ENCODE assay signal across 15 cellular contexts in the genomic region with DNA sequence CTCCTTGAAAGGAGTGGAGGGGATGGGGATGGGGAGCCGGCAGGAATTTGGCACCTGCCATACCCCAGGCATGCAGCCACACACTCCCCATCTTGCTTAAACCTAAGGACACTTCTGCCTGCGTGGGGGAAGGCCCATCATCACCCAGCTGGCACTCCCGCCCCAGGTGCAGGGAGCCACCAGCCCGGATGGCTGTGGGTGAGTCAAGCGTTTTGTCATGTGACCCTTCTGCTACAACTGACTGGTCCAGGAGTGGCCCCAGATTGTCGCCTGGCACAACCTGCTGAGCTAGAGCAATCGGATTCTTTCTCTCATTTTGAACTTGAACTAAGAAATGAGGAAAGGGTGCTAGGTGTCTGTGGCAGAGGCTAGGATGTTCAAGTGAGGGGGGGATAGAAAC.
DNase-seq lines count a peak whose midpoint lies in the region; ATAC-seq and TF ChIP-seq lines count a peak whose summit lies in the region.
"Had no signal": no experiment of that assay in that cellular context is flagged by ENCODE, and none has a peak within 500 bp of the region (broad histone marks: within the 10 kb centered on the region; RNA-seq: fewer than 3 reads in every experiment).

No MANE protein-coding gene starts in this region.

- no peak for TF ChIP-seq POLR2A in gastrocnemius medialis (IDR thresholded peaks at IDR 0.05)

- H3K4me2 ChIP-seq in OCI-LY1 (ENCODE audit: low read length) = no peak overlapping the region
- no peak overlapping the region for H3K4me2 ChIP-seq in SK-N-SH

- ATAC-seq in GM18868 (IDR thresholded peaks at IDR 0.05; ENCODE audit: unreplicated experiment) = peak; percentile 69
- ATAC-seq in gastrocnemius medialis = no peak
- ATAC-seq in natural killer cell = no peak
- ATAC-seq in HG02588 (IDR thresholded peaks at IDR 0.05; ENCODE audit: unreplicated experiment) = no peak

- TF ChIP-seq EP300 in SK-N-SH (IDR thresholded peaks at IDR 0.05; ENCODE audit: borderline replicate concordance in 1 of 2, low read depth in 1 of 2, low read length in 1 of 2) = no peak

- H3K4me1 ChIP-seq in OCI-LY1 (ENCODE audit: insufficient read depth, low read length, severe bottlenecking) (peaks cover 67% of the 10 kb centered on the region), SK-N-SH (ENCODE audit: control insufficient read depth in 1 of 2, insufficient read depth in 2 of 2, low read depth in 1 of 2, low read length in 1 of 2) (peaks cover 0 to under 1% of the 10 kb centered on the region in 2 experiments; a peak in 1 of 4 replicates), gastrocnemius medialis (no peaks in the 10 kb centered on the region)
- H3K4me1 ChIP-seq: Peyer's patch had no signal

- H3K9me2 ChIP-seq in OCI-LY1 (ENCODE audit: low read depth, low read length) (no peaks in the 10 kb centered on the region), SK-N-SH (no peaks in the 10 kb centered on the region)

- no peak for TF ChIP-seq RAD21 in SK-N-SH (IDR thresholded peaks at IDR 0.05; ENCODE audit: low read length)

- CTCF ChIA-PET in SK-N-SH (lab: Yijun Ruan, JAX) = no interaction called here

- no peak overlapping the region for H3K4me3 ChIP-seq in OCI-LY1 (ENCODE audit: low read depth, low read length, poor library complexity, severe bottlenecking)
- H3K4me3 ChIP-seq in SK-N-SH (ENCODE audit: low read depth in 2 of 2, low read length in 1 of 2) = no peak overlapping the region
- H3K4me3 ChIP-seq in gastrocnemius medialis = no peak overlapping the region
- H3K4me3 ChIP-seq: Peyer's patch had no signal

- H3K9me3 Mint-ChIP-seq in natural killer cell = no peaks in the 10 kb centered on the region

- TF ChIP-seq CTCF in OCI-LY1 (IDR thresholded peaks at IDR 0.05; ENCODE audit: low read length) (no peak), SK-N-SH (IDR thresholded peaks at IDR 0.05) (no peak), gastrocnemius medialis (IDR thresholded peaks at IDR 0.05 in 4 of 5, conservative IDR thresholded peaks at IDR 0.05 in 1 of 5) (no peak), natural killer cell (IDR thresholded peaks at IDR 0.05) (no peak)

- H3K9ac ChIP-seq in OCI-LY1 (ENCODE audit: low read length) (no peak overlapping the region; the same call in 1 of the 2 replicates), SK-N-SH (no peak overlapping the region)

- WGBS in SK-N-SH (ENCODE audit: low lambda C conversion rate) = 13% methylated on average over 2 of the region's 7 CpGs

- POLR2A ChIA-PET in SK-N-SH (lab: Yijun Ruan, JAX) = no interaction called here

- no peaks in the 10 kb centered on the region for H3K36me3 Mint-ChIP-seq in natural killer cell

- no peaks in the 10 kb centered on the region for H3K4me1 Mint-ChIP-seq in natural killer cell

- H3K36me3 ChIP-seq in OCI-LY1 (ENCODE audit: insufficient read depth, low read length) (peaks cover 6% of the 10 kb centered on the region; the same call in 1 of the 2 replicates), SK-N-SH (replicated peaks in 1 of 2; ENCODE audit: control insufficient read depth in 1 of 2, insufficient read depth in 2 of 2, low read length in 1 of 2) (no peaks in the 10 kb centered on the region), gastrocnemius medialis (no peaks in the 10 kb centered on the region)
- H3K36me3 ChIP-seq: Peyer's patch had no signal

- H3K9me3 ChIP-seq in OCI-LY1 (ENCODE audit: low read length) (peaks cover 3% of the 10 kb centered on the region; the same call in 1 of the 2 replicates), SK-N-SH (no peaks in the 10 kb centered on the region), gastrocnemius medialis (no peaks in the 10 kb centered on the region)
- H3K9me3 ChIP-seq: Peyer's patch had no signal

- no peak overlapping the region for H3K27ac Mint-ChIP-seq in natural killer cell

- intact Hi-C loops in gastrocnemius medialis (cut with DNase I; ENCODE audit: low total_unique reads) (loop anchor here (10.0 kb wide), 1 partner anchor 158 kb away; no protein-coding TSS in a partner anchor), natural killer cell (cut with micrococcal nuclease) (no loop called here)

- H3K27me3 ChIP-seq in OCI-LY1 (ENCODE audit: insufficient read depth, low read length) (no peaks in the 10 kb centered on the region), SK-N-SH (ENCODE audit: insufficient read depth) (no peaks in the 10 kb centered on the region; the same call in 1 of the 2 replicates), gastrocnemius medialis (no peaks in the 10 kb centered on the region)
- H3K27me3 ChIP-seq: Peyer's patch had no signal

- H3K27me3 Mint-ChIP-seq in natural killer cell (ENCODE audit: low read depth in 2 of 2) = peaks cover 6 to 7% of the 10 kb centered on the region in 2 donors

- H3F3A ChIP-seq in OCI-LY1 (ENCODE audit: insufficient read depth, low read length) (no peaks in the 10 kb centered on the region), SK-N-SH (replicated peaks; ENCODE audit: insufficient read depth) (no peaks in the 10 kb centered on the region)

- H3K4me3 Mint-ChIP-seq in natural killer cell = no peak overlapping the region

- H3K79me2 ChIP-seq in OCI-LY1 (ENCODE audit: insufficient read depth, low read length) = no peaks in the 10 kb centered on the region
- no peaks in the 10 kb centered on the region for H3K79me2 ChIP-seq in SK-N-SH (ENCODE audit: insufficient read depth)

- DNase-seq in AG20443 (ENCODE audit: low spot score) = peak; percentile 6
- DNase-seq in germinal center (ENCODE audit: low spot score) = peak; percentile 26
- no peak for DNase-seq in SK-N-SH
- no peak for DNase-seq in gastrocnemius medialis
- DNase-seq in natural killer cell = no peak
- DNase-seq: DMS79, H7, NCI-H1092, NCI-H2107, NCI-H226, Peyer's patch, SHP77 treated with DMSO at 0.1 percent for 48 hours had no signal

- peak overlapping the region; percentile 92 for H3K27ac ChIP-seq in OCI-LY1 (ENCODE audit: low read depth, low read length, poor library complexity, severe bottlenecking)
- no peak overlapping the region for H3K27ac ChIP-seq in SK-N-SH (ENCODE audit: low read depth in 2 of 2, low read length in 1 of 2)
- H3K27ac ChIP-seq in gastrocnemius medialis = no peak overlapping the region
- H3K27ac ChIP-seq: Peyer's patch had no signal

- no peaks in the 10 kb centered on the region for H4K20me1 ChIP-seq in OCI-LY1 (ENCODE audit: insufficient read depth, low read length)
- H4K20me1 ChIP-seq in SK-N-SH (ENCODE audit: insufficient read depth) = no peaks in the 10 kb centered on the region

- in situ Hi-C loops in gastrocnemius medialis (cut with MboI; ENCODE audit: low sequenced_read_pairs in 4 of 4) = no loop called here

- H2AFZ ChIP-seq in OCI-LY1 (ENCODE audit: low read length) = no peak overlapping the region
- no peak overlapping the region for H2AFZ ChIP-seq in SK-N-SH (ENCODE audit: low read depth)

TF ChIP-seq in SK-N-SH, 30 proteins besides CTCF, POLR2A, EP300 and RAD21:
- no peak for TF ChIP-seq FOSL2 (IDR thresholded peaks at IDR 0.05; ENCODE audit: borderline replicate concordance, low read depth)
- TF ChIP-seq TEAD4 (IDR thresholded peaks at IDR 0.05; ENCODE audit: borderline replicate concordance, insufficient read depth) = no peak
- TF ChIP-seq SMC3 (IDR thresholded peaks at IDR 0.05; ENCODE audit: low read depth, low read length) = no peak
- TF ChIP-seq RFX5 (IDR thresholded peaks at IDR 0.05; ENCODE audit: low read length) = no peak
- TF ChIP-seq TCF12 (IDR thresholded peaks at IDR 0.05) = no peak
- no peak for TF ChIP-seq SIN3A (IDR thresholded peaks at IDR 0.05; ENCODE audit: borderline replicate concordance, low read depth, low read length)
- no peak for TF ChIP-seq MEF2A (IDR thresholded peaks at IDR 0.05; ENCODE audit: borderline replicate concordance, low read depth)

Comparison
In these comparisons a context has a peak if more than half of its experiments do, and no peak if none do; other contexts are left out.
1. DNase-seq: peak in AG20443 (single experiment) and germinal center (single experiment); none in SK-N-SH (single experiment), gastrocnemius medialis (0 of 2) and natural killer cell (single experiment).